17 cellular contexts compared by ENCODE assay signal in genomic region chr9:97694768-97695167, GRCh38. TPM values are rescaled to one million over a fixed set of nuclear protein-coding genes. Genes with fewer than 3 reads are reported as not detected.
DNase-seq lines count a peak whose midpoint lies in the region; ATAC-seq, FAIRE-seq and TF ChIP-seq lines count a peak whose summit lies in the region.
"Had no signal": no experiment of that assay in that cellular context is flagged by ENCODE, and none has a peak within 500 bp of the region (broad histone marks: within the 10 kb centered on the region; RNA-seq: fewer than 3 reads in every experiment).

No MANE protein-coding gene starts in this region.

- H3K79me2 ChIP-seq in DND-41 (ENCODE audit: insufficient read depth, low read length) (peaks cover 37% of the 10 kb centered on the region), keratinocyte (ENCODE audit: control insufficient read depth, insufficient read depth, low read length) (peaks cover 20% of the 10 kb centered on the region)

- H3K4me3 Mint-ChIP-seq in activated T-helper 1 cell treated with anti-CD3 and anti-CD28 coated beads, Interleukin-12 subunit alpha, Interleukin-12 subunit beta, Interleukin-2, Interleukin-4 antibody, amounts not matched to agents 30 ng/mL and 10 ng/mL and 1 ng/mL, durations not matched to agents 14 hours and 24 hours and 36 hours, result peak overlapping the region; percentile 15

- no peak overlapping the region for H3K9ac ChIP-seq in BLaER1
- H3K9ac ChIP-seq in DND-41 (ENCODE audit: low read depth, low read length), result no peak overlapping the region
- no peak overlapping the region for H3K9ac ChIP-seq in keratinocyte (ENCODE audit: control insufficient read depth, extremely low read depth, insufficient read depth, low read length)

- H4K20me1 ChIP-seq in BLaER1 (peaks cover 32% of the 10 kb centered on the region), DND-41 (ENCODE audit: insufficient read depth, low read length) (peaks cover 4% of the 10 kb centered on the region; the same call in 1 of the 2 replicates), keratinocyte (ENCODE audit: control insufficient read depth, extremely low read depth, insufficient read depth, low read length) (no peaks in the 10 kb centered on the region)

- peaks cover 52% of the 10 kb centered on the region for H3K4me1 Mint-ChIP-seq in activated T-helper 1 cell treated with anti-CD3 and anti-CD28 coated beads, Interleukin-12 subunit alpha, Interleukin-12 subunit beta, Interleukin-2, Interleukin-4 antibody, amounts not matched to agents 30 ng/mL and 10 ng/mL and 1 ng/mL, durations not matched to agents 14 hours and 24 hours and 36 hours (ENCODE audit: low read depth)

- no peak for FAIRE-seq in keratinocyte (lab: Jason Lieb, UNC)
- FAIRE-seq: G401.6, GM19239 had no signal

- H3K27ac Mint-ChIP-seq in activated T-helper 1 cell treated with anti-CD3 and anti-CD28 coated beads, Interleukin-12 subunit alpha, Interleukin-12 subunit beta, Interleukin-2, Interleukin-4 antibody, amounts not matched to agents 30 ng/mL and 10 ng/mL and 1 ng/mL, durations not matched to agents 14 hours and 24 hours and 36 hours, result no peak overlapping the region

- ATAC-seq in DND-41 (ENCODE audit: insufficient read depth, low read depth) (no peak), GM18861 (IDR thresholded peaks at IDR 0.05; ENCODE audit: unreplicated experiment) (no peak), GM19035 (IDR thresholded peaks at IDR 0.05; ENCODE audit: unreplicated experiment) (no peak)
- ATAC-seq: activated CD4-positive, CD25-positive, alpha-beta regulatory T cell treated with anti-CD3 and anti-CD28 coated beads, Interleukin-2, amount 50 U/mL, for 24 hours had no signal

- dilution Hi-C loops in keratinocyte (cut with MboI; ENCODE audit: extremely low pct_ligation_motif_present, low sequenced_read_pairs), result no loop called here

- no peaks in the 10 kb centered on the region for H3K9me3 Mint-ChIP-seq in activated T-helper 1 cell treated with anti-CD3 and anti-CD28 coated beads, Interleukin-12 subunit alpha, Interleukin-12 subunit beta, Interleukin-2, Interleukin-4 antibody, amounts not matched to agents 30 ng/mL and 10 ng/mL and 1 ng/mL, durations not matched to agents 14 hours and 24 hours and 36 hours

- H3K36me3 Mint-ChIP-seq in activated T-helper 1 cell treated with anti-CD3 and anti-CD28 coated beads, Interleukin-12 subunit alpha, Interleukin-12 subunit beta, Interleukin-2, Interleukin-4 antibody, amounts not matched to agents 30 ng/mL and 10 ng/mL and 1 ng/mL, durations not matched to agents 14 hours and 24 hours and 36 hours (ENCODE audit: low read depth), result peaks cover 27% of the 10 kb centered on the region

- H3K4me3 ChIP-seq in BLaER1 (no peak overlapping the region), DND-41 (ENCODE audit: low read depth in 1 of 2, low read length in 2 of 2) (peak overlapping the region in 1 of 2 experiments; percentile 86; a peak in 2 of 4 replicates), keratinocyte (ENCODE audit: control insufficient read depth in 2 of 3, extremely low read depth in 1 of 3, insufficient read depth in 2 of 3, low read depth in 1 of 3, low read length in 3 of 3) (no peak overlapping the region)
- H3K4me3 ChIP-seq: uterus had no signal

- no peaks in the 10 kb centered on the region for H3K9me1 ChIP-seq in keratinocyte (ENCODE audit: control insufficient read depth, extremely low read depth, insufficient read depth, low read length)

- intact Hi-C loops in activated T-helper 1 cell treated with anti-CD3 and anti-CD28 coated beads, Interleukin-12 subunit alpha, Interleukin-12 subunit beta, Interleukin-2, Interleukin-4 antibody, amounts not matched to agents 30 ng/mL and 10 ng/mL and 1 ng/mL, durations not matched to agents 14 hours and 24 hours and 36 hours (cut with micrococcal nuclease), result loop anchor here (5.0 kb wide), 5 partner anchors 293 to 563 kb away; partner anchors contain the start of gene TBC1D2

- H3K4me2 ChIP-seq in BLaER1, result peak overlapping the region; percentile 85
- peak overlapping the region; percentile 80 for H3K4me2 ChIP-seq in DND-41 (ENCODE audit: insufficient read depth, low read length)
- peak overlapping the region; percentile 90 for H3K4me2 ChIP-seq in keratinocyte (ENCODE audit: control insufficient read depth, extremely low read depth, insufficient read depth, low read depth, low read length)

- no peak overlapping the region for H2AFZ ChIP-seq in DND-41 (ENCODE audit: low read depth, low read length)
- H2AFZ ChIP-seq in keratinocyte (ENCODE audit: control insufficient read depth, low read length), result no peak overlapping the region

- H3K36me3 ChIP-seq in BLaER1 (peaks cover 26% of the 10 kb centered on the region), DND-41 (ENCODE audit: insufficient read depth, low read length) (peaks cover 24% of the 10 kb centered on the region), keratinocyte (ENCODE audit: control insufficient read depth in 2 of 2, extremely low read depth in 1 of 2, insufficient read depth in 2 of 2, low read length in 2 of 2) (peaks cover 2 to 6% of the 10 kb centered on the region in 2 experiments)
- H3K36me3 ChIP-seq: uterus had no signal

- H3K27me3 ChIP-seq in BLaER1, result no peaks in the 10 kb centered on the region
- no peaks in the 10 kb centered on the region for H3K27me3 ChIP-seq in DND-41 (ENCODE audit: insufficient read depth, low read length, poor library complexity)
- no peaks in the 10 kb centered on the region for H3K27me3 ChIP-seq in keratinocyte (ENCODE audit: control insufficient read depth, extremely low read depth, insufficient read depth, low read length)
- H3K27me3 ChIP-seq: uterus had no signal

- peaks cover 32% of the 10 kb centered on the region for H3K4me1 ChIP-seq in BLaER1
- H3K4me1 ChIP-seq in DND-41 (ENCODE audit: insufficient read depth, low read length), result peaks cover 36% of the 10 kb centered on the region
- peaks cover 19% of the 10 kb centered on the region for H3K4me1 ChIP-seq in keratinocyte (ENCODE audit: control insufficient read depth, extremely low read depth, insufficient read depth, low read length)
- H3K4me1 ChIP-seq: uterus had no signal

- H3K27me3 Mint-ChIP-seq in activated T-helper 1 cell treated with anti-CD3 and anti-CD28 coated beads, Interleukin-12 subunit alpha, Interleukin-12 subunit beta, Interleukin-2, Interleukin-4 antibody, amounts not matched to agents 30 ng/mL and 10 ng/mL and 1 ng/mL, durations not matched to agents 14 hours and 24 hours and 36 hours (ENCODE audit: insufficient read depth), result no peaks in the 10 kb centered on the region

- H3K9me3 ChIP-seq in BLaER1 (no peaks in the 10 kb centered on the region), DND-41 (ENCODE audit: insufficient read depth, low read length, severe bottlenecking) (no peaks in the 10 kb centered on the region), keratinocyte (ENCODE audit: control insufficient read depth, low read depth, low read length) (no peaks in the 10 kb centered on the region)
- H3K9me3 ChIP-seq: uterus had no signal

- TF ChIP-seq CTCF in DND-41 (IDR thresholded peaks at IDR 0.05; ENCODE audit: borderline replicate concordance, extremely low read depth, low read length, poor library complexity, severe bottlenecking) (no peak), keratinocyte (optimal IDR thresholded peaks at IDR 0.05 in 1 of 3, IDR thresholded peaks at IDR 0.05 in 1 of 3, conservative IDR thresholded peaks at IDR 0.05 in 1 of 3; ENCODE audit: extremely low read depth in 1 of 3, insufficient read depth in 2 of 3, low read length in 3 of 3) (no peak)

- DNase-seq in DND-41, result no peak
- no peak for DNase-seq in activated T-helper 1 cell treated with anti-CD3 and anti-CD28 coated beads, Interleukin-12 subunit alpha, Interleukin-12 subunit beta, Interleukin-2, Interleukin-4 antibody, amounts not matched to agents 30 ng/mL and 10 ng/mL and 1 ng/mL, durations not matched to agents 14 hours and 24 hours and 36 hours (ENCODE audit: low spot score)
- DNase-seq in keratinocyte (ENCODE audit: low read depth, low spot score), result no peak
- DNase-seq in mucosa of gallbladder (ENCODE audit: low spot score), result no peak
- DNase-seq in NOMO-1 treated with DMSO at 0.1 percent for 48 hours (lab: John Stamatoyannopoulos, UW; ENCODE audit: unreplicated experiment), result no peak
- DNase-seq: effector memory CD4-positive, alpha-beta T cell; NCI-H1105 treated with DMSO at 0.1 percent for 48 hours; NCI-H2227 treated with DMSO at 0.1 percent for 48 hours; retina; stimulated activated CD4-positive, alpha-beta T cell treated with anti-CD3 and anti-CD28 coated beads, Interleukin-4, amount 100 ng/mL, for 1 hour; uterus had no signal

- H3K27ac ChIP-seq in BLaER1 (no peak overlapping the region), DND-41 (ENCODE audit: low read length) (no peak overlapping the region), keratinocyte (ENCODE audit: control insufficient read depth, insufficient read depth, low read length) (no peak overlapping the region)
- H3K27ac ChIP-seq: uterus had no signal

RNA-seq across cellular contexts. Expression of gene XPA, which starts 2.4 kb away (rescaled TPM):
- 10.6 and 11.3 TPM in 2 replicates for total RNA-seq in activated T-helper 1 cell treated with anti-CD3 and anti-CD28 coated beads, Interleukin-12 subunit alpha, Interleukin-12 subunit beta, Interleukin-2, Interleukin-4 antibody, amounts not matched to agents 30 ng/mL and 10 ng/mL and 1 ng/mL, durations not matched to agents 14 hours and 24 hours and 36 hours
- polyA plus RNA-seq in keratinocyte, result 1.9 to 4.1 TPM (median 1.9 TPM) in 3 replicates
- 15.5 TPM for polyA plus RNA-seq in keratinocyte (2011; ENCODE audit: low read depth)
- polyA plus RNA-seq in keratinocyte (2011; cell fraction: cytosol; rRNA removed), result 2.1 and 2.3 TPM in 2 replicates
- polyA plus RNA-seq in keratinocyte (2011; cell fraction: nucleus; rRNA removed), result 1.5 and 2.7 TPM in 2 replicates
- polyA plus RNA-seq in keratinocyte (2012; ENCODE audit: low replicate concordance), result 6.3 and 8.1 TPM in 2 replicates
- polyA minus RNA-seq in keratinocyte, result 2.2 TPM in 1 of 3 replicates, not detected in the others
- not detected for polyA minus RNA-seq in keratinocyte (2011; cell fraction: cytosol; rRNA and poly(A)+ RNA removed)
- 1.3 and 2.5 TPM in 2 replicates for polyA minus RNA-seq in keratinocyte (2011; cell fraction: nucleus; rRNA and poly(A)+ RNA removed)
- total RNA-seq in mucosa of gallbladder, result 13.5 TPM
